Comparison of ENCODE assay signal across 1 cellular context in the genomic region with DNA sequence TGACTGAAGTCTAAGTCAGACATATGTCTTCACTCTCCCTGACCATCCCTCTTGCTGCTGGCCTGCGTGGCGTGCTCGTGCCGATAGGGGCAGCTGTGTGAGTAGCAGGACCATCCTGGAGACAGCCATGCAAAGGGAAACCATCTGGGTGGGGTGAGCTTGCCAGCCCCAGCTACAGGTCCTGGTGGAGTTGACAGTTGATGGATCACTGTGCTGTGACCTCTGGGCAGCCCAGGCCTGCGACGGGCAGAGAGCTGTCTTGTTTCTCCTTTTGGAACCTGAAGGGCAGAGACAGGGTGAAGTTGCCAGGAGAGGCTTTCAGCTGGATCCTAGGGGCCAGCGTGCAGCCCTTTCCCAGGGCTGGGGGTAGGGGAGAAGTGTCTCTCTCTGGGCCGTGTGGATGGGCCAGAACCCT.
TF ChIP-seq lines count a peak whose summit lies in the region.

No MANE protein-coding gene starts in this region.

TF ChIP-seq in HepG2, 621 proteins besides CTCF, POLR2A, EP300 and RAD21 (continued from another document and continues in another):
- TF ChIP-seq, protein P1, sequence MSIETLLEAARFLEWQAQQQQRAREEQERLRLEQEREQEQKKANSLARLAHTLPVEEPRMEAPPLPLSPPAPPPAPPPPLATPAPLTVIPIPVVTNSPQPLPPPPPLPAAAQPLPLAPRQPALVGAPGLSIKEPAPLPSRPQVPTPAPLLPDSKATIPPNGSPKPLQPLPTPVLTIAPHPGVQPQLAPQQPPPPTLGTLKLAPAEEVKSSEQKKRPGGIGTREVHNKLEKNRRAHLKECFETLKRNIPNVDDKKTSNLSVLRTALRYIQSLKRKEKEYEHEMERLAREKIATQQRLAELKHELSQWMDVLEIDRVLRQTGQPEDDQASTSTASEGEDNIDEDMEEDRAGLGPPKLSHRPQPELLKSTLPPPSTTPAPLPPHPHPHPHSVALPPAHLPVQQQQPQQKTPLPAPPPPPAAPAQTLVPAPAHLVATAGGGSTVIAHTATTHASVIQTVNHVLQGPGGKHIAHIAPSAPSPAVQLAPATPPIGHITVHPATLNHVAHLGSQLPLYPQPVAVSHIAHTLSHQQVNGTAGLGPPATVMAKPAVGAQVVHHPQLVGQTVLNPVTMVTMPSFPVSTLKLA (IDR thresholded peaks at IDR 0.05), result no peak
- TF ChIP-seq ZNF615 (CRISPR knock-in tag; IDR thresholded peaks at IDR 0.05; ENCODE audit: borderline replicate concordance) (no peak), IRF2 (CRISPR knock-in tag; IDR thresholded peaks at IDR 0.05) (peak; percentile 12; the same call in 1 of the 2 replicates), SOX5 (CRISPR knock-in tag; IDR thresholded peaks at IDR 0.05; ENCODE audit: borderline replicate concordance) (peak; percentile 13; the same call in 1 of the 2 replicates), RXRA (CRISPR knock-in tag; IDR thresholded peaks at IDR 0.05) (peak; percentile 58; the same call in 1 of the 2 replicates), ZNF143 (CRISPR knock-in tag; IDR thresholded peaks at IDR 0.05) (0 out of 2 replicates have a peak, but pooled peaks have one; percentile 14), ZFP36L2 (CRISPR knock-in tag; IDR thresholded peaks at IDR 0.05) (no peak), SP5 (CRISPR knock-in tag; IDR thresholded peaks at IDR 0.05; ENCODE audit: borderline replicate concordance, low read depth) (no peak), ZNF264 (CRISPR knock-in tag; IDR thresholded peaks at IDR 0.05) (no peak), RELA (CRISPR knock-in tag; IDR thresholded peaks at IDR 0.05) (no peak), CHD4 (IDR thresholded peaks at IDR 0.05; ENCODE audit: borderline replicate concordance, low read length) (no peak), ZNF644 (CRISPR knock-in tag; IDR thresholded peaks at IDR 0.05; ENCODE audit: low read depth) (peak; percentile 46; the same call in 1 of the 2 replicates), ZNF136 (CRISPR knock-in tag; IDR thresholded peaks at IDR 0.05; ENCODE audit: low read depth) (no peak), SMC3 (IDR thresholded peaks at IDR 0.05; ENCODE audit: low read length) (peak; percentile 38; the same call in 1 of the 2 replicates), RAD51 (IDR thresholded peaks at IDR 0.05; ENCODE audit: borderline replicate concordance) (no peak), ZNF225 (CRISPR knock-in tag; IDR thresholded peaks at IDR 0.05) (no peak), FOSL2 (CRISPR knock-in tag; IDR thresholded peaks at IDR 0.05) (peak; percentile 59), TOPORS (CRISPR knock-in tag; IDR thresholded peaks at IDR 0.05) (no peak), TBL1XR1 (IDR thresholded peaks at IDR 0.05; ENCODE audit: borderline replicate concordance, low read length, partially characterized antibody) (no peak), FOXK1 (CRISPR knock-in tag; IDR thresholded peaks at IDR 0.05; ENCODE audit: borderline replicate concordance, low read depth) (no peak), FOXA3 (CRISPR knock-in tag; IDR thresholded peaks at IDR 0.05) (no peak), ZNF510 (CRISPR knock-in tag; IDR thresholded peaks at IDR 0.05; ENCODE audit: low read depth) (no peak), SP1 (IDR thresholded peaks at IDR 0.05) (no peak), SP1 (CRISPR knock-in tag; IDR thresholded peaks at IDR 0.05) (no peak), CBFB (CRISPR knock-in tag; IDR thresholded peaks at IDR 0.05) (no peak), NR2F1 (CRISPR knock-in tag; IDR thresholded peaks at IDR 0.05) (no peak), ARNT2 (CRISPR knock-in tag; IDR thresholded peaks at IDR 0.05; ENCODE audit: low read depth) (no peak), ZNF337 (CRISPR knock-in tag; IDR thresholded peaks at IDR 0.05; ENCODE audit: borderline replicate concordance, low read depth) (no peak), ZBTB21 (CRISPR knock-in tag; IDR thresholded peaks at IDR 0.05) (no peak), KLF6 (CRISPR knock-in tag; IDR thresholded peaks at IDR 0.05) (no peak), ZNF441 (CRISPR knock-in tag; IDR thresholded peaks at IDR 0.05; ENCODE audit: borderline replicate concordance) (0 out of 2 replicates have a peak, but pooled peaks have one; percentile 30), NFKB2 (CRISPR knock-in tag; IDR thresholded peaks at IDR 0.05; ENCODE audit: borderline replicate concordance) (peak; percentile 67; the same call in 1 of the 2 replicates), ZBTB8A (CRISPR knock-in tag; IDR thresholded peaks at IDR 0.05; ENCODE audit: borderline replicate concordance, low read depth) (no peak)
- TF ChIP-seq, protein P2, sequence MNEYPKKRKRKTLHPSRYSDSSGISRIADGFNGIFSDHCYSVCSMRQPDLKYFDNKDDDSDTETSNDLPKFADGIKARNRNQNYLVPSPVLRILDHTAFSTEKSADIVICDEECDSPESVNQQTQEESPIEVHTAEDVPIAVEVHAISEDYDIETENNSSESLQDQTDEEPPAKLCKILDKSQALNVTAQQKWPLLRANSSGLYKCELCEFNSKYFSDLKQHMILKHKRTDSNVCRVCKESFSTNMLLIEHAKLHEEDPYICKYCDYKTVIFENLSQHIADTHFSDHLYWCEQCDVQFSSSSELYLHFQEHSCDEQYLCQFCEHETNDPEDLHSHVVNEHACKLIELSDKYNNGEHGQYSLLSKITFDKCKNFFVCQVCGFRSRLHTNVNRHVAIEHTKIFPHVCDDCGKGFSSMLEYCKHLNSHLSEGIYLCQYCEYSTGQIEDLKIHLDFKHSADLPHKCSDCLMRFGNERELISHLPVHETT (CRISPR knock-in tag; conservative IDR thresholded peaks at IDR 0.05), result no peak
- TF ChIP-seq, protein P3, sequence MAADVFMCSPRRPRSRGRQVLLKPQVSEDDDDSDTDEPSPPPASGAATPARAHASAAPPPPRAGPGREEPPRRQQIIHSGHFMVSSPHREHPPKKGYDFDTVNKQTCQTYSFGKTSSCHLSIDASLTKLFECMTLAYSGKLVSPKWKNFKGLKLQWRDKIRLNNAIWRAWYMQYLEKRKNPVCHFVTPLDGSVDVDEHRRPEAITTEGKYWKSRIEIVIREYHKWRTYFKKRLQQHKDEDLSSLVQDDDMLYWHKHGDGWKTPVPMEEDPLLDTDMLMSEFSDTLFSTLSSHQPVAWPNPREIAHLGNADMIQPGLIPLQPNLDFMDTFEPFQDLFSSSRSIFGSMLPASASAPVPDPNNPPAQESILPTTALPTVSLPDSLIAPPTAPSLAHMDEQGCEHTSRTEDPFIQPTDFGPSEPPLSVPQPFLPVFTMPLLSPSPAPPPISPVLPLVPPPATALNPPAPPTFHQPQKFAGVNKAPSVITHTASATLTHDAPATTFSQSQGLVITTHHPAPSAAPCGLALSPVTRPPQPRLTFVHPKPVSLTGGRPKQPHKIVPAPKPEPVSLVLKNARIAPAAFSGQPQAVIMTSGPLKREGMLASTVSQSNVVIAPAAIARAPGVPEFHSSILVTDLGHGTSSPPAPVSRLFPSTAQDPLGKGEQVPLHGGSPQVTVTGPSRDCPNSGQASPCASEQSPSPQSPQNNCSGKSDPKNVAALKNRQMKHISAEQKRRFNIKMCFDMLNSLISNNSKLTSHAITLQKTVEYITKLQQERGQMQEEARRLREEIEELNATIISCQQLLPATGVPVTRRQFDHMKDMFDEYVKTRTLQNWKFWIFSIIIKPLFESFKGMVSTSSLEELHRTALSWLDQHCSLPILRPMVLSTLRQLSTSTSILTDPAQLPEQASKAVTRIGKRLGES (CRISPR knock-in tag; IDR thresholded peaks at IDR 0.05; ENCODE audit: borderline replicate concordance), result no peak
- TF ChIP-seq, protein P4, sequence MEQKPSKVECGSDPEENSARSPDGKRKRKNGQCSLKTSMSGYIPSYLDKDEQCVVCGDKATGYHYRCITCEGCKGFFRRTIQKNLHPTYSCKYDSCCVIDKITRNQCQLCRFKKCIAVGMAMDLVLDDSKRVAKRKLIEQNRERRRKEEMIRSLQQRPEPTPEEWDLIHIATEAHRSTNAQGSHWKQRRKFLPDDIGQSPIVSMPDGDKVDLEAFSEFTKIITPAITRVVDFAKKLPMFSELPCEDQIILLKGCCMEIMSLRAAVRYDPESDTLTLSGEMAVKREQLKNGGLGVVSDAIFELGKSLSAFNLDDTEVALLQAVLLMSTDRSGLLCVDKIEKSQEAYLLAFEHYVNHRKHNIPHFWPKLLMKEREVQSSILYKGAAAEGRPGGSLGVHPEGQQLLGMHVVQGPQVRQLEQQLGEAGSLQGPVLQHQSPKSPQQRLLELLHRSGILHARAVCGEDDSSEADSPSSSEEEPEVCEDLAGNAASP (CRISPR knock-in tag; IDR thresholded peaks at IDR 0.05; ENCODE audit: borderline replicate concordance), result no peak
- TF ChIP-seq, protein P5, sequence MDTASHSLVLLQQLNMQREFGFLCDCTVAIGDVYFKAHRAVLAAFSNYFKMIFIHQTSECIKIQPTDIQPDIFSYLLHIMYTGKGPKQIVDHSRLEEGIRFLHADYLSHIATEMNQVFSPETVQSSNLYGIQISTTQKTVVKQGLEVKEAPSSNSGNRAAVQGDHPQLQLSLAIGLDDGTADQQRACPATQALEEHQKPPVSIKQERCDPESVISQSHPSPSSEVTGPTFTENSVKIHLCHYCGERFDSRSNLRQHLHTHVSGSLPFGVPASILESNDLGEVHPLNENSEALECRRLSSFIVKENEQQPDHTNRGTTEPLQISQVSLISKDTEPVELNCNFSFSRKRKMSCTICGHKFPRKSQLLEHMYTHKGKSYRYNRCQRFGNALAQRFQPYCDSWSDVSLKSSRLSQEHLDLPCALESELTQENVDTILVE (CRISPR knock-in tag; IDR thresholded peaks at IDR 0.05), result no peak
- TF ChIP-seq, protein P6, sequence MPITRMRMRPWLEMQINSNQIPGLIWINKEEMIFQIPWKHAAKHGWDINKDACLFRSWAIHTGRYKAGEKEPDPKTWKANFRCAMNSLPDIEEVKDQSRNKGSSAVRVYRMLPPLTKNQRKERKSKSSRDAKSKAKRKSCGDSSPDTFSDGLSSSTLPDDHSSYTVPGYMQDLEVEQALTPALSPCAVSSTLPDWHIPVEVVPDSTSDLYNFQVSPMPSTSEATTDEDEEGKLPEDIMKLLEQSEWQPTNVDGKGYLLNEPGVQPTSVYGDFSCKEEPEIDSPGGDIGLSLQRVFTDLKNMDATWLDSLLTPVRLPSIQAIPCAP (CRISPR knock-in tag; IDR thresholded peaks at IDR 0.05; ENCODE audit: low read depth), result no peak
- TF ChIP-seq, protein P7, sequence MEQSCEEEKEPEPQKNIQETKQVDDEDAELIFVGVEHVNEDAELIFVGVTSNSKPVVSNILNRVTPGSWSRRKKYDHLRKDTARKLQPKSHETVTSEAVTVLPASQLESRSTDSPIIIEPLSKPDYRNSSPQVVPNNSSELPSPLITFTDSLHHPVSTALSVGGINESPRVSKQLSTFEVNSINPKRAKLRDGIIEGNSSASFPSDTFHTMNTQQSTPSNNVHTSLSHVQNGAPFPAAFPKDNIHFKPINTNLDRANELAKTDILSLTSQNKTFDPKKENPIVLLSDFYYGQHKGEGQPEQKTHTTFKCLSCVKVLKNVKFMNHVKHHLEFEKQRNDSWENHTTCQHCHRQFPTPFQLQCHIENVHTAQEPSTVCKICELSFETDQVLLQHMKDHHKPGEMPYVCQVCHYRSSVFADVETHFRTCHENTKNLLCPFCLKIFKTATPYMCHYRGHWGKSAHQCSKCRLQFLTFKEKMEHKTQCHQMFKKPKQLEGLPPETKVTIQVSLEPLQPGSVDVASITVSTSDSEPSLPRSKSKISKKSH (CRISPR knock-in tag; IDR thresholded peaks at IDR 0.05; ENCODE audit: borderline replicate concordance), result 0 out of 2 replicates have a peak, but pooled peaks have one; percentile 17
- TF ChIP-seq, protein P8, sequence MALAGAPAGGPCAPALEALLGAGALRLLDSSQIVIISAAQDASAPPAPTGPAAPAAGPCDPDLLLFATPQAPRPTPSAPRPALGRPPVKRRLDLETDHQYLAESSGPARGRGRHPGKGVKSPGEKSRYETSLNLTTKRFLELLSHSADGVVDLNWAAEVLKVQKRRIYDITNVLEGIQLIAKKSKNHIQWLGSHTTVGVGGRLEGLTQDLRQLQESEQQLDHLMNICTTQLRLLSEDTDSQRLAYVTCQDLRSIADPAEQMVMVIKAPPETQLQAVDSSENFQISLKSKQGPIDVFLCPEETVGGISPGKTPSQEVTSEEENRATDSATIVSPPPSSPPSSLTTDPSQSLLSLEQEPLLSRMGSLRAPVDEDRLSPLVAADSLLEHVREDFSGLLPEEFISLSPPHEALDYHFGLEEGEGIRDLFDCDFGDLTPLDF (CRISPR knock-in tag; IDR thresholded peaks at IDR 0.05), result no peak
- TF ChIP-seq, protein P9, sequence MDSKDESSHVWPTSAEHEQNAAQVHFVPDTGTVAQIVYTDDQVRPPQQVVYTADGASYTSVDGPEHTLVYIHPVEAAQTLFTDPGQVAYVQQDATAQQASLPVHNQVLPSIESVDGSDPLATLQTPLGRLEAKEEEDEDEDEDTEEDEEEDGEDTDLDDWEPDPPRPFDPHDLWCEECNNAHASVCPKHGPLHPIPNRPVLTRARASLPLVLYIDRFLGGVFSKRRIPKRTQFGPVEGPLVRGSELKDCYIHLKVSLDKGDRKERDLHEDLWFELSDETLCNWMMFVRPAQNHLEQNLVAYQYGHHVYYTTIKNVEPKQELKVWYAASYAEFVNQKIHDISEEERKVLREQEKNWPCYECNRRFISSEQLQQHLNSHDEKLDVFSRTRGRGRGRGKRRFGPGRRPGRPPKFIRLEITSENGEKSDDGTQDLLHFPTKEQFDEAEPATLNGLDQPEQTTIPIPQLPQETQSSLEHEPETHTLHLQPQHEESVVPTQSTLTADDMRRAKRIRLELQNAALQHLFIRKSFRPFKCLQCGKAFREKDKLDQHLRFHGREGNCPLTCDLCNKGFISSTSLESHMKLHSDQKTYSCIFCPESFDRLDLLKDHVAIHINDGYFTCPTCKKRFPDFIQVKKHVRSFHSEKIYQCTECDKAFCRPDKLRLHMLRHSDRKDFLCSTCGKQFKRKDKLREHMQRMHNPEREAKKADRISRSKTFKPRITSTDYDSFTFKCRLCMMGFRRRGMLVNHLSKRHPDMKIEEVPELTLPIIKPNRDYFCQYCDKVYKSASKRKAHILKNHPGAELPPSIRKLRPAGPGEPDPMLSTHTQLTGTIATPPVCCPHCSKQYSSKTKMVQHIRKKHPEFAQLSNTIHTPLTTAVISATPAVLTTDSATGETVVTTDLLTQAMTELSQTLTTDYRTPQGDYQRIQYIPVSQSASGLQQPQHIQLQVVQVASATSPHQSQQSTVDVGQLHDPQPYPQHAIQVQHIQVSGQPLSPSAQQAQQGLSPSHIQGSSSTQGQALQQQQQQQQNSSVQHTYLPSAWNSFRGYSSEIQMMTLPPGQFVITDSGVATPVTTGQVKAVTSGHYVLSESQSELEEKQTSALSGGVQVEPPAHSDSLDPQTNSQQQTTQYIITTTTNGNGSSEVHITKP (CRISPR knock-in tag; IDR thresholded peaks at IDR 0.05; ENCODE audit: low read depth), result no peak
- TF ChIP-seq, protein P10, sequence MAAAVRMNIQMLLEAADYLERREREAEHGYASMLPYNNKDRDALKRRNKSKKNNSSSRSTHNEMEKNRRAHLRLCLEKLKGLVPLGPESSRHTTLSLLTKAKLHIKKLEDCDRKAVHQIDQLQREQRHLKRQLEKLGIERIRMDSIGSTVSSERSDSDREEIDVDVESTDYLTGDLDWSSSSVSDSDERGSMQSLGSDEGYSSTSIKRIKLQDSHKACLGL (CRISPR knock-in tag; IDR thresholded peaks at IDR 0.05), result 0 out of 2 replicates have a peak, but pooled peaks have one; percentile 36
